In the genomic region with DNA sequence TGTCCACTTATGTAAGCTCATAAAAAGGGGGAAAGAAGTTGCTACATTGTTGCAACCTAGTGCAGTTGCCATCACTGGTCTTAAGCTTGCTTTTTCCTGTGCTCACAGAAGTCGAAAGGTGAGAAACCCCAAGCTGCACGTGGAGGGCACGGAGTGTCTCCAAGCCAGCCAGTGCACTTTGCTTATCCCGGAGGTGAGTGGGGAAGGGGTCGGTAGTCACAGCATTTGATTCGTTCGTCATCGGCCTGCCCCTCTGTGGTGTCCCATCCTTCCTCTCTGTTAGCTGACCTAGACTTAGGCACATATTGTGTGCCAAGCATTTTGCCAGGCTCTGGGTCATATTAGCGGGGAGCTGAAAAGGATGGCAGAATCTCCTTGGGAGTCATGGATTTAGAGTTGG, we compare ENCODE assay signal across 26 cellular contexts. TPM values are rescaled to one million over a fixed set of nuclear protein-coding genes. Genes with fewer than 3 reads are reported as not detected.
"Had no signal": no experiment of that assay in that cellular context is flagged by ENCODE, and none has a peak within 500 bp of the region (broad histone marks: within the 10 kb centered on the region; RNA-seq: fewer than 3 reads in every experiment).

No MANE protein-coding gene starts in this region.

- H3K4me3 ChIP-seq: SK-N-MC had no signal

- H3K9me3 Mint-ChIP-seq: activated CD8-positive, alpha-beta T cell treated with anti-CD3 and anti-CD28 coated beads for 36 hours; activated T-helper 1 cell treated with anti-CD3 and anti-CD28 coated beads, Interleukin-12 subunit alpha, Interleukin-12 subunit beta, Interleukin-2, Interleukin-4 antibody, amounts not matched to agents 30 ng/mL and 10 ng/mL and 1 ng/mL, durations not matched to agents 14 hours and 24 hours and 36 hours; T-cell had no signal

- ATAC-seq: activated CD8-positive, alpha-beta T cell treated with anti-CD3 and anti-CD28 coated beads for 36 hours; T-cell had no signal

- H3K4me3 Mint-ChIP-seq: activated CD8-positive, alpha-beta T cell treated with anti-CD3 and anti-CD28 coated beads for 36 hours; activated naive CD8-positive, alpha-beta T cell; activated T-helper 1 cell treated with anti-CD3 and anti-CD28 coated beads, Interleukin-12 subunit alpha, Interleukin-12 subunit beta, Interleukin-2, Interleukin-4 antibody, amounts not matched to agents 30 ng/mL and 10 ng/mL and 1 ng/mL, durations not matched to agents 14 hours and 24 hours and 36 hours; T-cell had no signal

- DNase-seq: activated CD4-positive, alpha-beta T cell treated with anti-CD3 and anti-CD28 coated beads for 4 hours; activated CD8-positive, alpha-beta memory T cell treated with anti-CD3 and anti-CD28 coated beads, Interleukin-2, amount 50 U/mL, for 4 hours; activated CD8-positive, alpha-beta T cell treated with anti-CD3 and anti-CD28 coated beads for 36 hours; activated effector memory CD4-positive, alpha-beta T cell treated with Interleukin-2 at 50 U/mL for 16 hours; activated naive CD4-positive, alpha-beta T cell; amygdala; caudate nucleus; Kasumi-1; KBM-7; NCI-H1092; NCI-H1417; NCI-H1694; NCI-H2029; NCI-H2107; NCI-H2171 treated with DMSO at 0.1 percent for 48 hours; NCI-H226; NCI-H526; NCI-H774; SIG-M5; T-cell; WERI-Rb-1 had no signal

- H3K27me3 Mint-ChIP-seq: activated CD8-positive, alpha-beta T cell treated with anti-CD3 and anti-CD28 coated beads for 36 hours; activated naive CD8-positive, alpha-beta T cell; T-cell had no signal

- H3K27ac ChIP-seq: SK-N-MC, WERI-Rb-1 had no signal

- H3K27ac Mint-ChIP-seq: activated CD8-positive, alpha-beta T cell treated with anti-CD3 and anti-CD28 coated beads for 36 hours; activated T-helper 1 cell treated with anti-CD3 and anti-CD28 coated beads, Interleukin-12 subunit alpha, Interleukin-12 subunit beta, Interleukin-2, Interleukin-4 antibody, amounts not matched to agents 30 ng/mL and 10 ng/mL and 1 ng/mL, durations not matched to agents 14 hours and 24 hours and 36 hours had no signal

RNA-seq across cellular contexts. Expression of a gene that starts 56.7 kb away (rescaled TPM):
- total RNA-seq: activated CD8-positive, alpha-beta T cell treated with anti-CD3 and anti-CD28 coated beads for 36 hours; OCI-LY7; RPMI7951; T-cell had no signal
